ENCODE assay signal across 2 cellular contexts in genomic region chr18:9722691-9723090, GRCh38.
TF ChIP-seq lines count a peak whose summit lies in the region.

No MANE protein-coding gene starts in this region.

TF ChIP-seq in SK-N-SH, 30 proteins besides CTCF, POLR2A, EP300 and RAD21 (continued from another document):
- TF ChIP-seq RXRA (IDR thresholded peaks at IDR 0.05; ENCODE audit: borderline replicate concordance, low read depth) (no peak), NRF1 (IDR thresholded peaks at IDR 0.05; ENCODE audit: low read depth, low read length) (no peak), TCF12 (IDR thresholded peaks at IDR 0.05) (no peak), FOSL2 (IDR thresholded peaks at IDR 0.05; ENCODE audit: borderline replicate concordance, low read depth) (no peak), CHD2 (IDR thresholded peaks at IDR 0.05; ENCODE audit: low read length, partially characterized antibody) (no peak), POLR2AphosphoS5 (IDR thresholded peaks at IDR 0.05; ENCODE audit: low read depth, low read length) (no peak), SMC3 (IDR thresholded peaks at IDR 0.05; ENCODE audit: low read depth, low read length) (no peak), TEAD4 (IDR thresholded peaks at IDR 0.05; ENCODE audit: borderline replicate concordance, insufficient read depth) (no peak), GATA2 (CRISPR knock-in tag; IDR thresholded peaks at IDR 0.05) (no peak)
- TF ChIP-seq, protein P1, sequence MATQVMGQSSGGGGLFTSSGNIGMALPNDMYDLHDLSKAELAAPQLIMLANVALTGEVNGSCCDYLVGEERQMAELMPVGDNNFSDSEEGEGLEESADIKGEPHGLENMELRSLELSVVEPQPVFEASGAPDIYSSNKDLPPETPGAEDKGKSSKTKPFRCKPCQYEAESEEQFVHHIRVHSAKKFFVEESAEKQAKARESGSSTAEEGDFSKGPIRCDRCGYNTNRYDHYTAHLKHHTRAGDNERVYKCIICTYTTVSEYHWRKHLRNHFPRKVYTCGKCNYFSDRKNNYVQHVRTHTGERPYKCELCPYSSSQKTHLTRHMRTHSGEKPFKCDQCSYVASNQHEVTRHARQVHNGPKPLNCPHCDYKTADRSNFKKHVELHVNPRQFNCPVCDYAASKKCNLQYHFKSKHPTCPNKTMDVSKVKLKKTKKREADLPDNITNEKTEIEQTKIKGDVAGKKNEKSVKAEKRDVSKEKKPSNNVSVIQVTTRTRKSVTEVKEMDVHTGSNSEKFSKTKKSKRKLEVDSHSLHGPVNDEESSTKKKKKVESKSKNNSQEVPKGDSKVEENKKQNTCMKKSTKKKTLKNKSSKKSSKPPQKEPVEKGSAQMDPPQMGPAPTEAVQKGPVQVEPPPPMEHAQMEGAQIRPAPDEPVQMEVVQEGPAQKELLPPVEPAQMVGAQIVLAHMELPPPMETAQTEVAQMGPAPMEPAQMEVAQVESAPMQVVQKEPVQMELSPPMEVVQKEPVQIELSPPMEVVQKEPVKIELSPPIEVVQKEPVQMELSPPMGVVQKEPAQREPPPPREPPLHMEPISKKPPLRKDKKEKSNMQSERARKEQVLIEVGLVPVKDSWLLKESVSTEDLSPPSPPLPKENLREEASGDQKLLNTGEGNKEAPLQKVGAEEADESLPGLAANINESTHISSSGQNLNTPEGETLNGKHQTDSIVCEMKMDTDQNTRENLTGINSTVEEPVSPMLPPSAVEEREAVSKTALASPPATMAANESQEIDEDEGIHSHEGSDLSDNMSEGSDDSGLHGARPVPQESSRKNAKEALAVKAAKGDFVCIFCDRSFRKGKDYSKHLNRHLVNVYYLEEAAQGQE (IDR thresholded peaks at IDR 0.05; ENCODE audit: low read depth, low read length): no peak
TF ChIP-seq in SK-N-SH: peak in this region for 0.

TF ChIP-seq in SK-N-SH treated with all-trans-retinoic acid at 6 μM for 48 hours, 23 proteins besides CTCF, POLR2A, EP300 and RAD21 (continued from another document):
- TF ChIP-seq, protein P2, sequence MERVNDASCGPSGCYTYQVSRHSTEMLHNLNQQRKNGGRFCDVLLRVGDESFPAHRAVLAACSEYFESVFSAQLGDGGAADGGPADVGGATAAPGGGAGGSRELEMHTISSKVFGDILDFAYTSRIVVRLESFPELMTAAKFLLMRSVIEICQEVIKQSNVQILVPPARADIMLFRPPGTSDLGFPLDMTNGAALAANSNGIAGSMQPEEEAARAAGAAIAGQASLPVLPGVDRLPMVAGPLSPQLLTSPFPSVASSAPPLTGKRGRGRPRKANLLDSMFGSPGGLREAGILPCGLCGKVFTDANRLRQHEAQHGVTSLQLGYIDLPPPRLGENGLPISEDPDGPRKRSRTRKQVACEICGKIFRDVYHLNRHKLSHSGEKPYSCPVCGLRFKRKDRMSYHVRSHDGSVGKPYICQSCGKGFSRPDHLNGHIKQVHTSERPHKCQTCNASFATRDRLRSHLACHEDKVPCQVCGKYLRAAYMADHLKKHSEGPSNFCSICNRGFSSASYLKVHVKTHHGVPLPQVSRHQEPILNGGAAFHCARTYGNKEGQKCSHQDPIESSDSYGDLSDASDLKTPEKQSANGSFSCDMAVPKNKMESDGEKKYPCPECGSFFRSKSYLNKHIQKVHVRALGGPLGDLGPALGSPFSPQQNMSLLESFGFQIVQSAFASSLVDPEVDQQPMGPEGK (CRISPR knock-in tag; IDR thresholded peaks at IDR 0.05; ENCODE audit: borderline replicate concordance): no peak
- TF ChIP-seq TCF4 (CRISPR knock-in tag; IDR thresholded peaks at IDR 0.05; ENCODE audit: borderline replicate concordance) (no peak), ARNTL (CRISPR knock-in tag; IDR thresholded peaks at IDR 0.05; ENCODE audit: borderline replicate concordance, low read depth) (no peak), CSDC2 (CRISPR knock-in tag; IDR thresholded peaks at IDR 0.05) (no peak), TOX (CRISPR knock-in tag; IDR thresholded peaks at IDR 0.05; ENCODE audit: borderline replicate concordance) (no peak), ZNF70 (CRISPR knock-in tag; IDR thresholded peaks at IDR 0.05) (no peak), ZFP3 (CRISPR knock-in tag; IDR thresholded peaks at IDR 0.05) (no peak), ZFP30 (CRISPR knock-in tag; IDR thresholded peaks at IDR 0.05) (no peak), ZC3H10 (CRISPR knock-in tag; IDR thresholded peaks at IDR 0.05) (no peak), OSR1 (CRISPR knock-in tag; IDR thresholded peaks at IDR 0.05) (no peak), GLIS3 (CRISPR knock-in tag; IDR thresholded peaks at IDR 0.05) (no peak), PPARA (CRISPR knock-in tag; IDR thresholded peaks at IDR 0.05; ENCODE audit: borderline replicate concordance) (no peak), ZNF565 (CRISPR knock-in tag; conservative IDR thresholded peaks at IDR 0.05; ENCODE audit: low read depth) (no peak), SNAI2 (CRISPR knock-in tag; IDR thresholded peaks at IDR 0.05) (no peak), ESRRG (CRISPR knock-in tag; IDR thresholded peaks at IDR 0.05) (no peak)
- TF ChIP-seq, protein P3, sequence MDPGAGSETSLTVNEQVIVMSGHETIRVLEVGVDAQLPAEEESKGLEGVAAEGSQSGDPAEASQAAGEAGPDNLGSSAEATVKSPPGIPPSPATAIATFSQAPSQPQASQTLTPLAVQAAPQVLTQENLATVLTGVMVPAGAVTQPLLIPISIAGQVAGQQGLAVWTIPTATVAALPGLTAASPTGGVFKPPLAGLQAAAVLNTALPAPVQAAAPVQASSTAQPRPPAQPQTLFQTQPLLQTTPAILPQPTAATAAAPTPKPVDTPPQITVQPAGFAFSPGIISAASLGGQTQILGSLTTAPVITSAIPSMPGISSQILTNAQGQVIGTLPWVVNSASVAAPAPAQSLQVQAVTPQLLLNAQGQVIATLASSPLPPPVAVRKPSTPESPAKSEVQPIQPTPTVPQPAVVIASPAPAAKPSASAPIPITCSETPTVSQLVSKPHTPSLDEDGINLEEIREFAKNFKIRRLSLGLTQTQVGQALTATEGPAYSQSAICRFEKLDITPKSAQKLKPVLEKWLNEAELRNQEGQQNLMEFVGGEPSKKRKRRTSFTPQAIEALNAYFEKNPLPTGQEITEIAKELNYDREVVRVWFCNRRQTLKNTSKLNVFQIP (CRISPR knock-in tag; IDR thresholded peaks at IDR 0.05; ENCODE audit: borderline replicate concordance, low read depth): no peak
